28 cellular contexts compared by ENCODE assay signal in the genomic region with DNA sequence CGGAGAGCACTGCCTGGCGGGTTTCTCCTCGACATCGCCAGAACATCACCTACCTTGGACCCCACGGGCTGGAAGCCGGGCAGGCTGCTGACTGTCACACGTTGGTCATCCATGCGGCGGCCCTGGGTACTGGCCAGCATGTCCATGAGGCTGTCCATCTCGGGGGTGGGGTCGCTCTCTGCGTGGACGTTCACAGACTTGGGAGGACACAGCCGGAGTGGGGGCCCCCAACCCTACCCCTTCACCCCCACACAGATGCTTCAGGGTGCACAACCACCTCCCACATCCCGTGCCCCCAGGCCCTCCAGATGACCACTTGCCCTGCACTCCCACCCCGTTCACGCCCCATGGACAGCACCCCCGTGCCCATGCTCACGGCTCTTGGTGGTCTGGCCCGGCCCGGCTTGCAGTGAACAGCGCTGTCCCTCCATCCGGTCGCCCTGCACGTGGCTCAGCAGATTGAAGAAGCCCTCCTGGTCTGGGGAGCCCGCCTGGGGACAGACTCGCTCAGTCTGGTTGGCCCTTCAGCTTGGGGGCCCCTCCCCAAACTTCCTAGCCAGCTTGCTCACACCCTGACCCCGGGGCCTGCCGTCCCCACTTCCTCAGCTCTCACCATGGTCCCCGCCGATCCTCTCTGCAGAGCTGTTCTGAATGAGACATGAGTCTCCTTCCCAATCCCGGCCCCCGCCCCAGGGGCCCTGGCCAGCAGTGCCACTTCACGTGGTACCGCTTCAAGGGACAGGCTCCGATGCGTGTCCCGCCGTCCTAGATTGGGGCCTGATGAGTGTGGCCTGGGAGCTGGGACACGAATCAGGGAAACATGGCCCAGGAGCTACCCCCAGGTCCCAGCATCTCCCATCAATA. TPM values are rescaled to one million over a fixed set of nuclear protein-coding genes. Genes with fewer than 3 reads are reported as not detected.
DNase-seq lines count a peak whose midpoint lies in the region; ATAC-seq and TF ChIP-seq lines count a peak whose summit lies in the region.
"Had no signal": no experiment of that assay in that cellular context is flagged by ENCODE, and none has a peak within 500 bp of the region (broad histone marks: within the 10 kb centered on the region; RNA-seq: fewer than 3 reads in every experiment).

No MANE protein-coding gene starts in this region.

- H3K36me3 ChIP-seq in IMR-90 (ENCODE audit: control insufficient read depth, insufficient read depth, low read length) (peaks cover 4% of the 10 kb centered on the region; the same call in 1 of the 2 replicates), osteoblast (ENCODE audit: insufficient read depth, low read length) (no peaks in the 10 kb centered on the region)
- H3K36me3 ChIP-seq: HAP-1 had no signal

- H3K9me1 ChIP-seq in IMR-90 (ENCODE audit: insufficient read depth, low read length), result peaks cover 8% of the 10 kb centered on the region; the same call in 1 of the 2 replicates

- BruUV-seq in IMR-90 (replicated peaks; lab: Mats Ljungman, UMichigan), result no TSS peak

- H3K36me3 Mint-ChIP-seq in activated T-cell treated with anti-CD3 and anti-CD28 coated beads, Interleukin-2, amount 50 U/mL, for 24 hours (ENCODE audit: low read depth), result peaks cover 44% of the 10 kb centered on the region
- peaks cover 28% of the 10 kb centered on the region for H3K36me3 Mint-ChIP-seq in central memory CD8-positive, alpha-beta T cell (ENCODE audit: insufficient read depth)
- H3K36me3 Mint-ChIP-seq in effector memory CD8-positive, alpha-beta T cell (ENCODE audit: insufficient read depth), result peaks cover 55% of the 10 kb centered on the region

- no peak overlapping the region for H3K4ac ChIP-seq in IMR-90 (ENCODE audit: low read depth, low read length)

- no peak overlapping the region for H3K56ac ChIP-seq in IMR-90 (ENCODE audit: extremely low read depth, insufficient read depth, low read length)

- H3K9me3 ChIP-seq in IMR-90 (ENCODE audit: control insufficient read depth, insufficient read depth, low read length), result no peaks in the 10 kb centered on the region
- no peaks in the 10 kb centered on the region for H3K9me3 ChIP-seq in osteoblast (ENCODE audit: low read depth, low read length)
- H3K9me3 ChIP-seq: BLaER1, HAP-1 had no signal

- TF ChIP-seq RAD21 in IMR-90 (IDR thresholded peaks at IDR 0.05; ENCODE audit: low read length), result no peak

- H2AFZ ChIP-seq in IMR-90 (replicated peaks; ENCODE audit: low read length, poor library complexity), result no peak overlapping the region
- no peak overlapping the region for H2AFZ ChIP-seq in osteoblast (ENCODE audit: low read length)

- WGBS in IMR-90 (ENCODE audit: extremely low coverage in 2 of 2, insufficient read length in 1 of 2), 2 experiments, result 96% methylated on average over 20 of the region's 40 CpGs; no CpG with 5 or more reads in 1 of the 2 experiments

- H3K27me3 ChIP-seq in IMR-90 (ENCODE audit: control insufficient read depth, insufficient read depth, low read length) (peaks cover 14% of the 10 kb centered on the region; the same call in 1 of the 2 replicates), osteoblast (ENCODE audit: insufficient read depth, low read length) (peaks cover 9% of the 10 kb centered on the region)
- H3K27me3 ChIP-seq: BLaER1 had no signal

- H3K14ac ChIP-seq in IMR-90 (replicated peaks; ENCODE audit: low read depth, low read length), result no peak overlapping the region

- H2BK120ac ChIP-seq in IMR-90 (ENCODE audit: low read depth, low read length), result no peak overlapping the region

- no peak overlapping the region for H3K9ac ChIP-seq in IMR-90 (ENCODE audit: low read depth, low read length)
- H3K9ac ChIP-seq: BLaER1 had no signal

- no peak overlapping the region for H2BK5ac ChIP-seq in IMR-90 (ENCODE audit: low read depth, low read length, poor library complexity, severe bottlenecking)

- POLR2A ChIA-PET in IMR-90 (lab: Charles Lee; ENCODE audit: unreplicated experiment), result interaction anchor here (0.6 kb wide), 1 partner anchor 65 kb away, joined by 3 read pairs; no protein-coding TSS in a partner anchor

- TF ChIP-seq CTCF in IMR-90 (conservative IDR thresholded peaks at IDR 0.05; ENCODE audit: low read depth, low read length) (no peak), osteoblast (IDR thresholded peaks at IDR 0.05; ENCODE audit: extremely low read depth, low read depth, low read length) (no peak)

- H3K4me1 Mint-ChIP-seq in activated T-cell treated with anti-CD3 and anti-CD28 coated beads, Interleukin-2, amount 50 U/mL, for 24 hours (ENCODE audit: low read depth), result peaks cover 43% of the 10 kb centered on the region
- H3K4me1 Mint-ChIP-seq in central memory CD8-positive, alpha-beta T cell, result peaks cover 41% of the 10 kb centered on the region
- H3K4me1 Mint-ChIP-seq in effector memory CD8-positive, alpha-beta T cell (ENCODE audit: low read depth in 2 of 2), result peaks cover 36 to 37% of the 10 kb centered on the region in 2 donors

- H4K20me1 ChIP-seq in IMR-90 (ENCODE audit: insufficient read depth, low read length) (no peaks in the 10 kb centered on the region), osteoblast (ENCODE audit: insufficient read depth, low read length) (peaks cover 10% of the 10 kb centered on the region)

- intact Hi-C loops in IMR-90 (cut with micrococcal nuclease), result no loop called here

- H3K4me1 ChIP-seq in IMR-90 (ENCODE audit: control insufficient read depth, insufficient read depth, low read length) (peaks cover 8% of the 10 kb centered on the region; the same call in 1 of the 2 replicates), osteoblast (ENCODE audit: insufficient read depth, low read length) (peaks cover 16% of the 10 kb centered on the region)

- no peak overlapping the region for H2BK20ac ChIP-seq in IMR-90 (ENCODE audit: low read depth, low read length)

- no peak overlapping the region for H2AK5ac ChIP-seq in IMR-90 (ENCODE audit: low read depth, low read length)

- in situ Hi-C loops in IMR-90 (cut with MboI; ENCODE audit: low sequenced_read_pairs), result no loop called here

- no peak for DNase-seq in activated T-cell treated with anti-CD3 and anti-CD28 coated beads, Interleukin-2, amount 50 U/mL, for 24 hours
- DNase-seq in activated T-cell treated with anti-CD3 and anti-CD28 coated beads, Interleukin-2, amount 50 U/mL, for 1 hour, result no peak
- no peak for DNase-seq in IMR-90
- no peak for DNase-seq in central memory CD8-positive, alpha-beta T cell (ENCODE audit: low spot score in 2 of 2)
- peak; percentile 79 for DNase-seq in osteoblast (ENCODE audit: insufficient read length, low spot score, missing footprints)
- no peak for DNase-seq in NCI-H1092 (lab: John Stamatoyannopoulos, UW)
- no peak for DNase-seq in effector memory CD8-positive, alpha-beta T cell
- DNase-seq: CD4-positive, CD25-positive, alpha-beta regulatory T cell; GOT3; HFFc6; KBM-7; MV-4-11; NCI-H1105 treated with DMSO at 0.1 percent for 48 hours; NCI-H146; NCI-H2029; NCI-H446; NCI-H524 treated with DMSO at 0.1 percent for 48 hours; NCI-H774; PC-3; SHP77 had no signal

- peak overlapping the region; percentile 19 for H2AK9ac ChIP-seq in IMR-90 (replicated peaks; ENCODE audit: low read depth, low read length, poor library complexity)

- H3K9me3 Mint-ChIP-seq in activated T-cell treated with anti-CD3 and anti-CD28 coated beads, Interleukin-2, amount 50 U/mL, for 24 hours, result no peaks in the 10 kb centered on the region
- no peaks in the 10 kb centered on the region for H3K9me3 Mint-ChIP-seq in central memory CD8-positive, alpha-beta T cell
- H3K9me3 Mint-ChIP-seq in effector memory CD8-positive, alpha-beta T cell, result no peaks in the 10 kb centered on the region
- H3K9me3 Mint-ChIP-seq: CD4-positive, CD25-positive, alpha-beta regulatory T cell; HFFc6 had no signal

- peaks cover 37% of the 10 kb centered on the region for H3K79me2 ChIP-seq in osteoblast (ENCODE audit: insufficient read depth, low read length)

- H4K91ac ChIP-seq in IMR-90 (ENCODE audit: insufficient read depth, low read depth, low read length), result no peak overlapping the region

- H3K27me3 Mint-ChIP-seq in activated T-cell treated with anti-CD3 and anti-CD28 coated beads, Interleukin-2, amount 50 U/mL, for 24 hours, result no peaks in the 10 kb centered on the region
- H3K27me3 Mint-ChIP-seq in central memory CD8-positive, alpha-beta T cell, result no peaks in the 10 kb centered on the region
- no peaks in the 10 kb centered on the region for H3K27me3 Mint-ChIP-seq in effector memory CD8-positive, alpha-beta T cell

- no peak overlapping the region for H3K4me3 Mint-ChIP-seq in activated T-cell treated with anti-CD3 and anti-CD28 coated beads, Interleukin-2, amount 50 U/mL, for 24 hours
- no peak overlapping the region for H3K4me3 Mint-ChIP-seq in central memory CD8-positive, alpha-beta T cell
- H3K4me3 Mint-ChIP-seq in effector memory CD8-positive, alpha-beta T cell, result peak overlapping the region in 1 of 2 donors; percentile 42
- H3K4me3 Mint-ChIP-seq: HFFc6 had no signal

- H3K27ac Mint-ChIP-seq in activated T-cell treated with anti-CD3 and anti-CD28 coated beads, Interleukin-2, amount 50 U/mL, for 24 hours, result peak overlapping the region; percentile 52
- peak overlapping the region; percentile 22 for H3K27ac Mint-ChIP-seq in central memory CD8-positive, alpha-beta T cell (ENCODE audit: low read depth)
- peak overlapping the region in 1 of 2 donors; percentile 81 for H3K27ac Mint-ChIP-seq in effector memory CD8-positive, alpha-beta T cell
- H3K27ac Mint-ChIP-seq: CD4-positive, CD25-positive, alpha-beta regulatory T cell; HFFc6 had no signal

- no peak overlapping the region for H3K18ac ChIP-seq in IMR-90 (ENCODE audit: low read depth, low read length)

- no peak overlapping the region for H2BK15ac ChIP-seq in IMR-90 (ENCODE audit: low read depth, low read length)

- dilution Hi-C loops in IMR-90 (cut with HindIII; ENCODE audit: low sequenced_read_pairs, unreplicated experiment), result no loop called here

- H3K23ac ChIP-seq in IMR-90 (ENCODE audit: low read depth, low read length), result no peak overlapping the region

- H3K79me1 ChIP-seq in IMR-90 (ENCODE audit: low read depth in 1 of 2, low read length in 2 of 2), result peaks cover 0 to 32% of the 10 kb centered on the region in 2 experiments; a peak in 3 of 4 replicates

- no peak overlapping the region for H4K8ac ChIP-seq in IMR-90 (ENCODE audit: low read depth in 2 of 2, low read length in 2 of 2)

- H3K4me2 ChIP-seq in IMR-90 (ENCODE audit: low read depth, low read length) (no peak overlapping the region), osteoblast (ENCODE audit: insufficient read depth, low read length) (no peak overlapping the region)

- CTCF ChIA-PET in IMR-90 (lab: Yijun Ruan, JAX), result no interaction called here

- H3K4me3 ChIP-seq in IMR-90 (ENCODE audit: insufficient read depth, low read depth, low read length) (no peak overlapping the region), osteoblast (ENCODE audit: insufficient read depth, low read length) (no peak overlapping the region)
- H3K4me3 ChIP-seq: BLaER1, HAP-1 had no signal

- H4K5ac ChIP-seq in IMR-90 (ENCODE audit: low read depth, low read length), result no peak overlapping the region

- H3K27ac ChIP-seq in IMR-90 (ENCODE audit: insufficient read depth, low read length), result no peak overlapping the region
- no peak overlapping the region for H3K27ac ChIP-seq in osteoblast (ENCODE audit: low read depth, low read length)
- H3K27ac ChIP-seq: BLaER1, RWPE1 had no signal

- no peak for TF ChIP-seq POLR2A in IMR-90 (IDR thresholded peaks at IDR 0.05; ENCODE audit: low read depth, low read length)

- no peak for ATAC-seq in IMR-90 (ENCODE audit: low read depth)
- no peak for ATAC-seq in central memory CD8-positive, alpha-beta T cell (replicated peaks; ENCODE audit: extremely low read depth, poor library complexity, severe bottlenecking)
- no peak for ATAC-seq in GM19397 (IDR thresholded peaks at IDR 0.05; ENCODE audit: unreplicated experiment)
- ATAC-seq in effector memory CD8-positive, alpha-beta T cell (replicated peaks), result no peak
- ATAC-seq: PC-3 had no signal

RNA-seq across cellular contexts. Expression of gene PCP2, which starts 0.9 kb away (rescaled TPM):
- total RNA-seq in IMR-90 (2012; rRNA removed), result not detected in 2 replicates
- polyA plus RNA-seq in IMR-90 (2012; rRNA removed), result not detected in 2 replicates
- not detected in 2 replicates for polyA plus RNA-seq in IMR-90 (2012; cell fraction: cytosol; rRNA removed)
- 0.23 TPM in 1 of 2 replicates, not detected in the other for polyA plus RNA-seq in IMR-90 (2012; cell fraction: nucleus; rRNA removed; ENCODE audit: low replicate concordance)
- not detected in 2 replicates for total RNA-seq in osteoblast
- total RNA-seq: HFFc6, LHCN-M2, MCF 10A, PC-3, SK-MEL-5 had no signal
- polyA plus RNA-seq: AG04450 had no signal

RNA-seq across cellular contexts. Expression of gene PET100, which starts 3.0 kb away (rescaled TPM):
- 1.4 and 5.3 TPM in 2 replicates for total RNA-seq in IMR-90 (2012; rRNA removed)
- 31.4 and 40.0 TPM in 2 replicates for polyA plus RNA-seq in IMR-90 (2012; rRNA removed)
- polyA plus RNA-seq in IMR-90 (2012; cell fraction: cytosol; rRNA removed), result 7.1 and 15.8 TPM in 2 replicates
- polyA plus RNA-seq in IMR-90 (2012; cell fraction: nucleus; rRNA removed; ENCODE audit: low replicate concordance), result 10.0 and 34.3 TPM in 2 replicates
- total RNA-seq in osteoblast, result 9.0 and 9.4 TPM in 2 replicates

RNA-seq across cellular contexts. Expression of gene XAB2, which starts 3.2 kb away (rescaled TPM):
- 28.1 and 29.9 TPM in 2 replicates for total RNA-seq in IMR-90 (2012; rRNA removed)
- 34.4 and 39.4 TPM in 2 replicates for polyA plus RNA-seq in IMR-90 (2012; rRNA removed)
- 29.4 and 40.6 TPM in 2 replicates for polyA plus RNA-seq in IMR-90 (2012; cell fraction: cytosol; rRNA removed)
- polyA plus RNA-seq in IMR-90 (2012; cell fraction: nucleus; rRNA removed; ENCODE audit: low replicate concordance), result 108 and 218 TPM in 2 replicates
- total RNA-seq in osteoblast, result 35.9 and 40.5 TPM in 2 replicates

RNA-seq across cellular contexts. Expression of gene STXBP2, which starts 4.3 kb away (rescaled TPM):
- total RNA-seq in IMR-90 (2012; rRNA removed) (3.9 and 8.6 TPM in 2 replicates), osteoblast (1.2 and 3.3 TPM in 2 replicates)
- polyA plus RNA-seq in IMR-90 (2012; rRNA removed), result 12.5 and 12.6 TPM in 2 replicates
- polyA plus RNA-seq in IMR-90 (2012; cell fraction: cytosol; rRNA removed), result 13.3 TPM in 2 replicates
- polyA plus RNA-seq in IMR-90 (2012; cell fraction: nucleus; rRNA removed; ENCODE audit: low replicate concordance), result 63.8 and 80.0 TPM in 2 replicates

RNA-seq across cellular contexts. Expression of gene RETN, which starts 36.3 kb away (rescaled TPM):
- total RNA-seq in IMR-90 (2012; rRNA removed), result not detected in 2 replicates
- not detected in 2 replicates for polyA plus RNA-seq in IMR-90 (2012; rRNA removed)
- polyA plus RNA-seq in IMR-90 (2012; cell fraction: cytosol; rRNA removed), result not detected in 2 replicates
- polyA plus RNA-seq in IMR-90 (2012; cell fraction: nucleus; rRNA removed; ENCODE audit: low replicate concordance), result not detected in 2 replicates
- not detected in 2 replicates for total RNA-seq in osteoblast
- total RNA-seq: CD4-positive, CD25-positive, alpha-beta regulatory T cell; HFFc6; LHCN-M2; MCF 10A; PC-3; SK-MEL-5 had no signal
- polyA plus RNA-seq: AG04450; CD4-positive, CD25-positive, alpha-beta regulatory T cell had no signal
